Comparison of ENCODE assay signal across 18 cellular contexts in the genomic region with DNA sequence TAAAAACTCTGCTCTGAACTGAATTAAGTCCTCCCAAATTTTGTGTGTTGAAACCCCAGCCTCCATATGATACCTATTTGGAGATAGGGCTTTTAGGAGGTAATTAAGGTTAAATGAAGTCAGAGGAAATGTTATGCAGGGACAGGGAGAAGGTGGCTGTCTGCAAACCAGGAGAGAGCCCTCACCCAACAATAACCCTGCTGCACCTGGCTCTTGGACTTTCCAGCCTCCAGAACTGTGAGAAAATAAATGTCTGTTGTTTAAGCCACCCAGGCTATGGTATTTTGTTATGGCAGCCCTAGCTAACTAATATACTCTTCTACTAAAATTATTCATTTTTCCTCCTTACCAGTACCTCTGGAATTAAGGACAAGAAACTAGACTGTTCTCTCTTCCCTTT.
A peak's percentile ranks its signal among the peaks of the same experiment; 100 is the strongest.
DNase-seq lines count a peak whose midpoint lies in the region; ATAC-seq, FAIRE-seq and TF ChIP-seq lines count a peak whose summit lies in the region.
"Had no signal": no experiment of that assay in that cellular context is flagged by ENCODE, and none has a peak within 500 bp of the region (broad histone marks: within the 10 kb centered on the region; RNA-seq: fewer than 3 reads in every experiment).

No MANE protein-coding gene starts in this region.

- no peak for TF ChIP-seq CTCF in K562 (IDR thresholded peaks at IDR 0.05 in 2 of 3, conservative IDR thresholded peaks at IDR 0.05 in 1 of 3; ENCODE audit: insufficient read depth in 2 of 3, low read depth in 1 of 3, low read length in 3 of 3)
- no peak for TF ChIP-seq CTCF in nephron progenitor cell (IDR thresholded peaks at IDR 0.05)
- no peak for TF ChIP-seq CTCF in transverse colon (IDR thresholded peaks at IDR 0.05)

- no peak for TF ChIP-seq POLR2A in K562 (conservative IDR thresholded peaks at IDR 0.05)
- no peak for TF ChIP-seq POLR2A in transverse colon (IDR thresholded peaks at IDR 0.05)

- BruUV-seq in K562 (replicated peaks; lab: Mats Ljungman, UMichigan), result no TSS peak

- H3K27me3 ChIP-seq in Karpas-422 (ENCODE audit: low read length) (no peaks in the 10 kb centered on the region), K562 (ENCODE audit: control insufficient read depth in 2 of 2, insufficient read depth in 2 of 2, low read length in 2 of 2) (no peaks in the 10 kb centered on the region), transverse colon (no peaks in the 10 kb centered on the region)

- POLR2A ChIA-PET in K562 (lab: Yijun Ruan, JAX), result interaction anchor here (0.6 to 1.4 kb wide), 3 partner anchors 9 to 1726 kb away, joined by 3 to 4 read pairs (median 3); no protein-coding TSS in a partner anchor

- H3K4me3 ChIP-seq in Karpas-422 (ENCODE audit: low read length) (no peak overlapping the region), K562 (no peak overlapping the region), transverse colon (no peak overlapping the region)
- H3K4me3 ChIP-seq: GM12878 had no signal

- H3K9me3 ChIP-seq in Karpas-422 (ENCODE audit: low read length) (no peaks in the 10 kb centered on the region), K562 (replicated peaks; ENCODE audit: control insufficient read depth, insufficient read depth, low read depth, low read length) (no peaks in the 10 kb centered on the region), transverse colon (no peaks in the 10 kb centered on the region)

- peak overlapping the region; percentile 35 for H3K4me3 Mint-ChIP-seq in nephron progenitor cell
- H3K4me3 Mint-ChIP-seq: B cell; CD4-positive, alpha-beta T cell had no signal

- H3K4me2 ChIP-seq in Karpas-422 (ENCODE audit: low read depth, low read length, poor library complexity, severe bottlenecking), result peak overlapping the region; percentile 40
- no peak overlapping the region for H3K4me2 ChIP-seq in K562 (ENCODE audit: insufficient read depth, low read length)

- ATAC-seq in K562 (peak; percentile 24; the same call in 1 of the 3 replicates), HG02623 (IDR thresholded peaks at IDR 0.05; ENCODE audit: unreplicated experiment) (no peak)
- ATAC-seq: GM12878 had no signal

- peaks cover 65% of the 10 kb centered on the region for H3K4me1 Mint-ChIP-seq in nephron progenitor cell
- H3K4me1 Mint-ChIP-seq: B cell had no signal

- H3K9ac ChIP-seq in Karpas-422 (ENCODE audit: low read length) (no peak overlapping the region), K562 (ENCODE audit: insufficient read depth in 1 of 2, low read depth in 2 of 2, low read length in 2 of 2) (no peak overlapping the region)

- H3K27ac ChIP-seq in Karpas-422 (ENCODE audit: low read length) (peak overlapping the region; percentile 97), K562 (ENCODE audit: extremely low read depth, low read depth, low read length) (peak overlapping the region; percentile 13; the same call in 2 of the 3 replicates), transverse colon (peak overlapping the region in 3 of 4 donors; percentile 50 to 78 (median 72))

- H2AFZ ChIP-seq in Karpas-422 (ENCODE audit: low read length) (no peak overlapping the region), K562 (ENCODE audit: low read depth, low read length) (no peak overlapping the region)

- intact Hi-C loops in K562 (cut with micrococcal nuclease), result no loop called here
- intact Hi-C loops in transverse colon (cut with DNase I; ENCODE audit: low total_unique reads), result no loop called here

- H3K36me3 ChIP-seq in Karpas-422 (ENCODE audit: insufficient read depth, low read length) (peaks cover 17% of the 10 kb centered on the region; the same call in 1 of the 2 replicates), K562 (ENCODE audit: control insufficient read depth, insufficient read depth, low read length) (peaks cover 14% of the 10 kb centered on the region), transverse colon (no peaks in the 10 kb centered on the region)

- H3K79me2 ChIP-seq in Karpas-422 (ENCODE audit: low read length) (peaks cover 66% of the 10 kb centered on the region), K562 (ENCODE audit: control insufficient read depth, insufficient read depth, low read length) (peaks cover 12% of the 10 kb centered on the region)

- DNase-seq in Karpas-422, result no peak
- DNase-seq in K562 (ENCODE audit: extremely low read depth in 1 of 4, low spot score in 3 of 4), result no peak
- DNase-seq in nephron progenitor cell, result no peak
- no peak for DNase-seq in transverse colon
- DNase-seq in dermis blood vessel endothelial cell, result no peak
- no peak for DNase-seq in NCI-H128 (lab: John Stamatoyannopoulos, UW; ENCODE audit: unreplicated experiment)
- DNase-seq: CD4-positive, alpha-beta T cell; DMS79; GOT3; Kasumi-1; NCI-H1105 treated with DMSO at 0.1 percent for 48 hours; NCI-H1930; NCI-H2171 treated with DMSO at 0.1 percent for 48 hours; NCI-H510A; SHP77 treated with DMSO at 0.1 percent for 48 hours had no signal

- no peak for TF ChIP-seq RAD21 in K562 (CRISPR knock-in tag; conservative IDR thresholded peaks at IDR 0.05 in 1 of 2, IDR thresholded peaks at IDR 0.05 in 1 of 2)

- FAIRE-seq in K562 (lab: Jason Lieb, UNC), result no peak
- FAIRE-seq: GM12878 had no signal

- in situ Hi-C loops in K562 (cut with MboI) (no loop called here), transverse colon (cut with MboI; ENCODE audit: low pct_ligation_motif_present in 1 of 4, low pct_unique_long_range_greater_than_20kb in 1 of 4, low sequenced_read_pairs in 3 of 4) (no loop called here)

- H3K9me3 Mint-ChIP-seq in nephron progenitor cell, result peaks cover 3% of the 10 kb centered on the region
- H3K9me3 Mint-ChIP-seq: CD4-positive, alpha-beta T cell had no signal

- H3K27me3 Mint-ChIP-seq in nephron progenitor cell (ENCODE audit: low read depth, poor library complexity), result peaks cover 3% of the 10 kb centered on the region
- H3K27me3 Mint-ChIP-seq: B cell had no signal

- no peaks in the 10 kb centered on the region for H3K9me1 ChIP-seq in K562 (ENCODE audit: control insufficient read depth, insufficient read depth, low read length)

- H3K9me2 ChIP-seq in Karpas-422 (replicated peaks; ENCODE audit: insufficient read depth, low read length), result no peaks in the 10 kb centered on the region

- H4K20me1 ChIP-seq in Karpas-422 (ENCODE audit: insufficient read depth, low read depth, low read length), result no peaks in the 10 kb centered on the region
- no peaks in the 10 kb centered on the region for H4K20me1 ChIP-seq in K562 (replicated peaks; ENCODE audit: control insufficient read depth, insufficient read depth, low read length)

- CTCF ChIA-PET in K562 (lab: Yijun Ruan, JAX; ENCODE audit: low intra/inter-chr PET ratio), result no interaction called here

- TF ChIP-seq EP300 in K562 (IDR thresholded peaks at IDR 0.05; ENCODE audit: low read length) (no peak), transverse colon (IDR thresholded peaks at IDR 0.05; ENCODE audit: low read depth) (no peak)

- H3K36me3 Mint-ChIP-seq in nephron progenitor cell (ENCODE audit: low read depth), result peaks cover 93% of the 10 kb centered on the region

- peak overlapping the region; percentile 96 for H3K27ac Mint-ChIP-seq in nephron progenitor cell
- H3K27ac Mint-ChIP-seq: B cell; CD4-positive, alpha-beta T cell had no signal

- H3K4me1 ChIP-seq in Karpas-422 (ENCODE audit: low read length) (peaks cover 62% of the 10 kb centered on the region), K562 (replicated peaks in 1 of 2; ENCODE audit: control insufficient read depth in 2 of 2, insufficient read depth in 2 of 2, low read length in 2 of 2) (peaks cover 0 to 19% of the 10 kb centered on the region in 2 experiments; a peak in 4 of 5 replicates), transverse colon (peaks cover 0 to 16% (median 0%) of the 10 kb centered on the region in 4 donors)

TF ChIP-seq in K562, 482 proteins besides CTCF, POLR2A, EP300 and RAD21:
- TF ChIP-seq, protein P1, sequence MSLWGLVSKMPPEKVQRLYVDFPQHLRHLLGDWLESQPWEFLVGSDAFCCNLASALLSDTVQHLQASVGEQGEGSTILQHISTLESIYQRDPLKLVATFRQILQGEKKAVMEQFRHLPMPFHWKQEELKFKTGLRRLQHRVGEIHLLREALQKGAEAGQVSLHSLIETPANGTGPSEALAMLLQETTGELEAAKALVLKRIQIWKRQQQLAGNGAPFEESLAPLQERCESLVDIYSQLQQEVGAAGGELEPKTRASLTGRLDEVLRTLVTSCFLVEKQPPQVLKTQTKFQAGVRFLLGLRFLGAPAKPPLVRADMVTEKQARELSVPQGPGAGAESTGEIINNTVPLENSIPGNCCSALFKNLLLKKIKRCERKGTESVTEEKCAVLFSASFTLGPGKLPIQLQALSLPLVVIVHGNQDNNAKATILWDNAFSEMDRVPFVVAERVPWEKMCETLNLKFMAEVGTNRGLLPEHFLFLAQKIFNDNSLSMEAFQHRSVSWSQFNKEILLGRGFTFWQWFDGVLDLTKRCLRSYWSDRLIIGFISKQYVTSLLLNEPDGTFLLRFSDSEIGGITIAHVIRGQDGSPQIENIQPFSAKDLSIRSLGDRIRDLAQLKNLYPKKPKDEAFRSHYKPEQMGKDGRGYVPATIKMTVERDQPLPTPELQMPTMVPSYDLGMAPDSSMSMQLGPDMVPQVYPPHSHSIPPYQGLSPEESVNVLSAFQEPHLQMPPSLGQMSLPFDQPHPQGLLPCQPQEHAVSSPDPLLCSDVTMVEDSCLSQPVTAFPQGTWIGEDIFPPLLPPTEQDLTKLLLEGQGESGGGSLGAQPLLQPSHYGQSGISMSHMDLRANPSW (CRISPR knock-in tag; IDR thresholded peaks at IDR 0.05), result no peak
- TF ChIP-seq, protein P2, sequence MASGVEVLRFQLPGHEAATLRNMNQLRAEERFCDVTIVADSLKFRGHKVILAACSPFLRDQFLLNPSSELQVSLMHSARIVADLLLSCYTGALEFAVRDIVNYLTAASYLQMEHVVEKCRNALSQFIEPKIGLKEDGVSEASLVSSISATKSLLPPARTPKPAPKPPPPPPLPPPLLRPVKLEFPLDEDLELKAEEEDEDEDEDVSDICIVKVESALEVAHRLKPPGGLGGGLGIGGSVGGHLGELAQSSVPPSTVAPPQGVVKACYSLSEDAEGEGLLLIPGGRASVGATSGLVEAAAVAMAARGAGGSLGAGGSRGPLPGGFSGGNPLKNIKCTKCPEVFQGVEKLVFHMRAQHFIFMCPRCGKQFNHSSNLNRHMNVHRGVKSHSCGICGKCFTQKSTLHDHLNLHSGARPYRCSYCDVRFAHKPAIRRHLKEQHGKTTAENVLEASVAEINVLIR (CRISPR knock-in tag; IDR thresholded peaks at IDR 0.05), result no peak
- TF ChIP-seq ZNF584 (CRISPR knock-in tag; IDR thresholded peaks at IDR 0.05; ENCODE audit: low read depth), result no peak
- TF ChIP-seq HNRNPUL1 (IDR thresholded peaks at IDR 0.05; ENCODE audit: low read length), result no peak
- TF ChIP-seq TSC22D4 (tag; IDR thresholded peaks at IDR 0.05), result no peak
- no peak for TF ChIP-seq GTF2A2 (tag; IDR thresholded peaks at IDR 0.05)

Comparison
In these comparisons a context has a peak if more than half of its experiments do, and no peak if none do; other contexts are left out.
1. H3K27ac ChIP-seq: peak in every context shown above with its lines; median percentile 97 in Karpas-422; 72 in transverse colon; 13 in K562.